Comparison of ENCODE assay signal across 9 cellular contexts in genomic region chr15:28125673-28126651, GRCh38. TPM values are rescaled to one million over a fixed set of nuclear protein-coding genes. Genes with fewer than 3 reads are reported as not detected.
DNase-seq lines count a peak whose midpoint lies in the region; ATAC-seq and TF ChIP-seq lines count a peak whose summit lies in the region.
"Had no signal": no experiment of that assay in that cellular context is flagged by ENCODE, and none has a peak within 500 bp of the region (broad histone marks: within the 10 kb centered on the region; RNA-seq: fewer than 3 reads in every experiment).

No MANE protein-coding gene starts in this region.

- ATAC-seq in HG02678 (IDR thresholded peaks at IDR 0.05; ENCODE audit: unreplicated experiment) (peak; percentile 43), Panc1 (peak; percentile 65; the same call in 1 of the 2 replicates), HG03159 (IDR thresholded peaks at IDR 0.05; ENCODE audit: unreplicated experiment) (no peak)

- TF ChIP-seq CTCF in Panc1 (IDR thresholded peaks at IDR 0.05), result peak; percentile 78
- TF ChIP-seq CTCF in fibroblast of lung (conservative IDR thresholded peaks at IDR 0.05 in 1 of 2, IDR thresholded peaks at IDR 0.05 in 1 of 2; ENCODE audit: low read depth in 1 of 2, low read length in 2 of 2), result peak; percentile 33 to 64
- peak; percentile 38 for TF ChIP-seq CTCF in parathyroid adenoma (IDR thresholded peaks at IDR 0.05)

- no peaks in the 10 kb centered on the region for H4K20me1 ChIP-seq in fibroblast of lung (ENCODE audit: control insufficient read depth, extremely low read depth, insufficient read depth, low read length)

- H3K79me2 ChIP-seq in fibroblast of lung (ENCODE audit: control insufficient read depth, insufficient read depth, low read length) (no peaks in the 10 kb centered on the region), parathyroid adenoma (no peaks in the 10 kb centered on the region)

- no TSS peak for BruUV-seq in Panc1 (replicated peaks; lab: Mats Ljungman, UMichigan)

- H3K36me3 ChIP-seq in Panc1 (ENCODE audit: control insufficient read depth, insufficient read depth, low read length) (peaks cover 8% of the 10 kb centered on the region), fibroblast of lung (ENCODE audit: control insufficient read depth, insufficient read depth, low read length) (peaks cover 13% of the 10 kb centered on the region), parathyroid adenoma (ENCODE audit: control insufficient read depth, insufficient read depth, low read length) (no peaks in the 10 kb centered on the region)

- H3K9ac ChIP-seq in fibroblast of lung (ENCODE audit: insufficient read depth, low read length), result no peak overlapping the region
- H3K9ac ChIP-seq in parathyroid adenoma, result no peak overlapping the region

- POLR2A ChIA-PET in Panc1 (lab: Charles Lee), result interaction anchor here (0.6 to 0.7 kb wide), 2 partner anchors 16 to 553 kb away, joined by 3 read pairs; no protein-coding TSS in a partner anchor

- in situ Hi-C loops in Caki2 (cut with HindIII; ENCODE audit: low pct_unique_long_range_greater_than_20kb, low sequenced_read_pairs), result no loop called here
- in situ Hi-C loops in Panc1 (cut with HindIII; ENCODE audit: low pct_unique_long_range_greater_than_20kb, low sequenced_read_pairs), result no loop called here

- CTCF ChIA-PET in Panc1 (lab: Charles Lee), result interaction anchor here (0.6 to 1.4 kb wide), 2 partner anchors 18 to 27 kb away, joined by 3 to 8 read pairs; no protein-coding TSS in a partner anchor

- H3K4me1 ChIP-seq in Panc1 (ENCODE audit: control insufficient read depth, insufficient read depth, low read length) (no peaks in the 10 kb centered on the region), fibroblast of lung (ENCODE audit: control insufficient read depth, extremely low read depth, insufficient read depth, low read length) (no peaks in the 10 kb centered on the region), parathyroid adenoma (no peaks in the 10 kb centered on the region)
- H3K4me1 ChIP-seq: SJSA1 had no signal

- no peaks in the 10 kb centered on the region for H3K27me3 ChIP-seq in Panc1 (ENCODE audit: control insufficient read depth, insufficient read depth, low read length)
- no peaks in the 10 kb centered on the region for H3K27me3 ChIP-seq in fibroblast of lung (ENCODE audit: control insufficient read depth, insufficient read depth, low read length)
- H3K27me3 ChIP-seq in parathyroid adenoma (ENCODE audit: control insufficient read depth, insufficient read depth, low read length), result no peaks in the 10 kb centered on the region
- H3K27me3 ChIP-seq: SJSA1 had no signal

- H3K27ac ChIP-seq in Panc1 (ENCODE audit: low read length), result no peak overlapping the region
- no peak overlapping the region for H3K27ac ChIP-seq in fibroblast of lung (ENCODE audit: insufficient read depth, low read length)
- H3K27ac ChIP-seq in parathyroid adenoma, result no peak overlapping the region
- H3K27ac ChIP-seq: SJSA1 had no signal

- H3K4me2 ChIP-seq in fibroblast of lung (ENCODE audit: extremely low read depth, insufficient read depth, low read length) (no peak overlapping the region), parathyroid adenoma (ENCODE audit: low read length) (no peak overlapping the region)

- no peak overlapping the region for H3K4me3 ChIP-seq in Panc1 (ENCODE audit: low read depth in 2 of 2, low read length in 2 of 2)
- no peak overlapping the region for H3K4me3 ChIP-seq in fibroblast of lung (replicated peaks in 1 of 4; ENCODE audit: control extremely low read depth in 1 of 4, insufficient read depth in 1 of 4, low read depth in 3 of 4, low read length in 4 of 4)
- no peak overlapping the region for H3K4me3 ChIP-seq in parathyroid adenoma (ENCODE audit: low read depth, low read length)
- H3K4me3 ChIP-seq: SJSA1 had no signal

- H3K9me3 ChIP-seq in Panc1 (ENCODE audit: control insufficient read depth, insufficient read depth, low read depth, low read length) (no peaks in the 10 kb centered on the region), fibroblast of lung (ENCODE audit: control insufficient read depth, insufficient read depth, low read depth, low read length) (no peaks in the 10 kb centered on the region), parathyroid adenoma (ENCODE audit: control insufficient read depth, low read length) (no peaks in the 10 kb centered on the region)
- H3K9me3 ChIP-seq: SJSA1 had no signal

- no peak overlapping the region for H2AFZ ChIP-seq in fibroblast of lung (ENCODE audit: low read length)
- no peak overlapping the region for H2AFZ ChIP-seq in parathyroid adenoma

- intact Hi-C loops in Panc1 (cut with micrococcal nuclease; ENCODE audit: unreplicated experiment), result no loop called here

- peak; percentile 8 for DNase-seq in Caki2 (ENCODE audit: low read depth)
- DNase-seq in Panc1 (ENCODE audit: low read depth, low spot score), result peak; percentile 24
- DNase-seq in fibroblast of lung (ENCODE audit: low read depth in 2 of 2), result peak; percentile 42 to 73
- no peak for DNase-seq in HPDE6-E6E7 (ENCODE audit: extremely low spot score)
- no peak for DNase-seq in stimulated activated CD4-positive, alpha-beta T cell treated with anti-CD3 and anti-CD28 coated beads, Interleukin-2, amount 100 ng/mL, for 48 hours

RNA-seq across cellular contexts. Expression of gene OCA2, which starts 26.8 kb away (rescaled TPM):
- total RNA-seq in Caki2 (2014; rRNA removed; shearing (Covaris generic); ENCODE audit: low replicate concordance), result 0.75 and 1.5 TPM in 2 replicates
- total RNA-seq in Panc1 (2021; ENCODE audit: unreplicated experiment), result 0.13 TPM
- not detected for polyA plus RNA-seq in Panc1 (2012; ENCODE audit: insufficient read length)
- total RNA-seq in fibroblast of lung, result not detected in 2 replicates
- polyA plus RNA-seq in fibroblast of lung, result not detected in 2 replicates
- polyA plus RNA-seq in fibroblast of lung (2012), result not detected in 2 replicates
- not detected in 2 replicates for polyA minus RNA-seq in fibroblast of lung (ENCODE audit: low replicate concordance)

Comparison
In these comparisons a context has a peak if more than half of its experiments do, and no peak if none do; other contexts are left out.
1. DNase-seq: peak in Caki2 (single experiment), Panc1 (single experiment) and fibroblast of lung (2 of 2); none in HPDE6-E6E7 (single experiment) and stimulated activated CD4-positive, alpha-beta T cell treated with anti-CD3 and anti-CD28 coated beads, Interleukin-2, amount 100 ng/mL, for 48 hours (0 of 2).
2. Peak in every context shown above with its lines, with median percentiles within 50 percentile points of each other: CTCF ChIP-seq.